In the genomic region with DNA sequence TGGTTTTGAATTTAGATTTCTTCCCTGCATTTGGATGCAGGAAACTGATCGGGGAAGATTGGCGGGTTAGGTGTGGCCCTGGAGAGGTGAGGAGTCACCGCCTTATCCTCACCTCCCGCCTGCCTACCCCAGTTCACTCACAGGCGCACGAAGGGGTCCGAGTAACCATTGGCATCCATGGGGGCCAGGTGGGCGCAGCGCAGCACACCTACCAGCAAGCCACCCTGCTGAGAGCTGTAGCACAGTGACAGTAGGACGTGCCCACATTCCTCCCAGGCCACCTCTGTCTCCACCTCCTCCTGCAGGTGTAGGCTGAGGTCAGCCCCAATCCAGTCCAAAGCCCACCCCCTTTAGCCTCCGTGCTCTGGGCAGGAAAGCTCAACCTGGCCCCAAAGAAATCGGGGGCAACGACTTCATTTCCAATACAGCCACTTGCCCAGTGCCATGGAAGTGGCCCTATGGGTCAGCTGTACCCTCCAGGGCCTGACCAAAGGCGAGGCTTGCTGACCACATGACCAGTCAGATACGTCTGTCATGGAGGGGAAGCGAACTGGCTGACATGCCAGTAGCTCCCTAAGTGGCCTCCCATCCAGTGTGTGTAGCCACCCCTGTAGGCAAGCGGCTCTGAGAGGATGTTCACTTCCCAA, we compare ENCODE assay signal across 9 cellular contexts. TPM values are rescaled to one million over a fixed set of nuclear protein-coding genes. Genes with fewer than 3 reads are reported as not detected.
DNase-seq lines count a peak whose midpoint lies in the region; ATAC-seq, FAIRE-seq and TF ChIP-seq lines count a peak whose summit lies in the region.
"Had no signal": no experiment of that assay in that cellular context is flagged by ENCODE, and none has a peak within 500 bp of the region (broad histone marks: within the 10 kb centered on the region; RNA-seq: fewer than 3 reads in every experiment).

No MANE protein-coding gene starts in this region.

- DNase-seq in HCT116 (ENCODE audit: low read depth, low spot score) (no peak), right atrium auricular region (ENCODE audit: low spot score) (no peak), NCI-H2196 treated with DMSO at 0.1 percent for 48 hours (lab: John Stamatoyannopoulos, UW; ENCODE audit: unreplicated experiment) (no peak), frontal cortex (ENCODE audit: low spot score in 2 of 2) (no peak), urothelium cell line (ENCODE audit: low spot score) (no peak)
- DNase-seq in activated CD4-positive, CD25-positive, alpha-beta regulatory T cell (lab: John Stamatoyannopoulos, UW), result no peak
- DNase-seq: NCI-H774 had no signal

- POLR2A ChIA-PET in HCT116 (lab: Charles Lee), result no interaction called here

- H3K36me3 ChIP-seq in HCT116 (ENCODE audit: control insufficient read depth in 1 of 2, insufficient read depth in 2 of 2, low read length in 2 of 2) (peaks cover 19% of the 10 kb centered on the region in 2 experiments; a peak in 3 of 4 replicates), SU-DHL-6 (ENCODE audit: low read length) (no peaks in the 10 kb centered on the region), right atrium auricular region (peaks cover 46% of the 10 kb centered on the region)

- H3K9me3 ChIP-seq in HCT116 (ENCODE audit: control insufficient read depth in 1 of 2, insufficient read depth in 1 of 2, low read depth in 1 of 2, low read length in 2 of 2) (no peaks in the 10 kb centered on the region), SU-DHL-6 (ENCODE audit: insufficient read depth, low read length) (no peaks in the 10 kb centered on the region), right atrium auricular region (no peaks in the 10 kb centered on the region)

- FAIRE-seq in frontal cortex (lab: Jason Lieb, UNC), result no peak
- FAIRE-seq in urothelium cell line (lab: Jason Lieb, UNC), result no peak

- peaks cover 10% of the 10 kb centered on the region; the same call in 1 of the 2 replicates for H3K79me2 ChIP-seq in HCT116 (ENCODE audit: insufficient read depth, low read length)
- H3K79me2 ChIP-seq in SU-DHL-6 (ENCODE audit: insufficient read depth, low read length), result no peaks in the 10 kb centered on the region

- BruUV-seq in HCT116 (replicated peaks; lab: Mats Ljungman, UMichigan), result no TSS peak

- H3K4me1 ChIP-seq in HCT116 (ENCODE audit: control insufficient read depth in 1 of 2, insufficient read depth in 2 of 2, low read length in 2 of 2) (peaks cover 2 to 13% of the 10 kb centered on the region in 2 experiments; a peak in 2 of 4 replicates), right atrium auricular region (peaks cover 0 to 38% of the 10 kb centered on the region in 2 donors)

- no peak overlapping the region for H2AFZ ChIP-seq in HCT116 (ENCODE audit: low read depth, low read length, poor library complexity, severe bottlenecking)
- H2AFZ ChIP-seq in SU-DHL-6 (ENCODE audit: low read depth, low read length, severe bottlenecking), result peak overlapping the region; percentile 54

- intact Hi-C loops in HCT116 (cut with micrococcal nuclease), result no loop called here

- RAD21 ChIA-PET in HCT116 (lab: Charles Lee; ENCODE audit: low non-redundant PET in 1 of 2, low total read pairs in 2 of 2, uncharacterized antibody in 2 of 2, unreplicated experiment in 2 of 2), result interaction anchor here (0.9 to 1.1 kb wide), 2 partner anchors 41 to 46 kb away, joined by 3 read pairs; no protein-coding TSS in a partner anchor

- H3K4me3 ChIP-seq in HCT116 (replicated peaks in 1 of 2; ENCODE audit: low read depth in 1 of 2, low read length in 2 of 2), result no peak overlapping the region
- H3K4me3 ChIP-seq in SU-DHL-6 (ENCODE audit: insufficient read depth, low read length, poor library complexity, severe bottlenecking), result no peak overlapping the region
- H3K4me3 ChIP-seq in right atrium auricular region, result peak overlapping the region in 1 of 2 donors; percentile 49
- H3K4me3 ChIP-seq in skin epidermis, result peak overlapping the region in 2 of 7 experiments; percentile 24 to 29

- H3K9me2 ChIP-seq in HCT116 (ENCODE audit: insufficient read depth), result no peaks in the 10 kb centered on the region
- no peaks in the 10 kb centered on the region for H3K9me2 ChIP-seq in SU-DHL-6 (replicated peaks; ENCODE audit: insufficient read depth, low read length)

- H3K27me3 ChIP-seq in HCT116 (ENCODE audit: insufficient read depth, low read length) (no peaks in the 10 kb centered on the region), SU-DHL-6 (ENCODE audit: low read length) (no peaks in the 10 kb centered on the region), right atrium auricular region (no peaks in the 10 kb centered on the region)

- TF ChIP-seq CTCF in HCT116 (IDR thresholded peaks at IDR 0.05 in 2 of 3, conservative IDR thresholded peaks at IDR 0.05 in 1 of 3; ENCODE audit: borderline replicate concordance in 1 of 3, insufficient read depth in 1 of 3, low read depth in 2 of 3, low read length in 2 of 3) (no peak), SU-DHL-6 (IDR thresholded peaks at IDR 0.05; ENCODE audit: insufficient read depth, low read length, poor library complexity, severe bottlenecking) (no peak), right atrium auricular region (IDR thresholded peaks at IDR 0.05) (no peak)

- H3K4me2 ChIP-seq in HCT116 (ENCODE audit: low read length) (peak overlapping the region; percentile 48), SU-DHL-6 (ENCODE audit: low read depth, low read length, poor library complexity, severe bottlenecking) (peak overlapping the region; percentile 57)

- TF ChIP-seq RAD21 in HCT116 (IDR thresholded peaks at IDR 0.05; ENCODE audit: low read depth), result no peak

- H3K9ac ChIP-seq in HCT116 (ENCODE audit: low read length) (no peak overlapping the region), SU-DHL-6 (ENCODE audit: low read length) (peak overlapping the region; percentile 57)

- CTCF ChIA-PET in HCT116 (lab: Charles Lee), result interaction anchor here (1.0 to 1.7 kb wide), 9 partner anchors 8 to 178 kb away, joined by 3 to 14 read pairs (median 5); a partner anchor contains a TSS

- TF ChIP-seq POLR2A in HCT116 (IDR thresholded peaks at IDR 0.05; ENCODE audit: borderline replicate concordance, extremely low read depth, insufficient read depth, insufficient read length), result no peak

- peaks cover 5% of the 10 kb centered on the region; the same call in 1 of the 2 replicates for H3F3A ChIP-seq in SU-DHL-6 (ENCODE audit: insufficient read depth)

- ATAC-seq in HCT116, result no peak

- no peak overlapping the region; the same call in 1 of the 2 replicates for H3K27ac ChIP-seq in HCT116 (ENCODE audit: low read depth, low read length)
- H3K27ac ChIP-seq in SU-DHL-6 (ENCODE audit: low read depth, low read length), result peak overlapping the region; percentile 86
- H3K27ac ChIP-seq in right atrium auricular region, result peak overlapping the region; percentile 51 to 72
- peak overlapping the region in 19 of 21 experiments; percentile 37 to 95 (median 80) for H3K27ac ChIP-seq in skin epidermis

- no peaks in the 10 kb centered on the region for H4K20me1 ChIP-seq in HCT116 (ENCODE audit: insufficient read depth)
- no peaks in the 10 kb centered on the region for H4K20me1 ChIP-seq in SU-DHL-6 (ENCODE audit: low read depth, low read length)

TF ChIP-seq in HCT116, 20 proteins besides CTCF, POLR2A, EP300 and RAD21:
- no peak for TF ChIP-seq JUND (IDR thresholded peaks at IDR 0.05)

RNA-seq across cellular contexts. Expression of a gene that starts 6.7 kb away (rescaled TPM):
- total RNA-seq in HCT116 (2021; ENCODE audit: unreplicated experiment), result 242 TPM
- 232 and 287 TPM in 2 replicates for polyA plus RNA-seq in HCT116 (2012)
- total RNA-seq in right atrium auricular region, result 100 to 1,000 TPM; 424 to 522 TPM
- total RNA-seq in frontal cortex, result 182 TPM

RNA-seq across cellular contexts. Expression of a gene that starts 16.3 kb away (rescaled TPM):
- total RNA-seq in HCT116 (2021; ENCODE audit: unreplicated experiment) (18.7 TPM), right atrium auricular region (10 to 100 TPM; 29.8 to 78.6 TPM), frontal cortex (1.2 TPM)
- 18.5 and 19.0 TPM in 2 replicates for polyA plus RNA-seq in HCT116 (2012)

RNA-seq across cellular contexts. Expression of a gene that starts 26.1 kb away (rescaled TPM):
- total RNA-seq in HCT116 (2021; ENCODE audit: unreplicated experiment) (not detected), right atrium auricular region (not detected), frontal cortex (not detected)
- polyA plus RNA-seq in HCT116 (2012), result not detected in 2 replicates

RNA-seq across cellular contexts. Expression of a gene that starts 29.8 kb away (rescaled TPM):
- 893 TPM for total RNA-seq in HCT116 (2021; ENCODE audit: unreplicated experiment)
- polyA plus RNA-seq in HCT116 (2012), result 1,051 and 1,266 TPM in 2 replicates
- total RNA-seq in right atrium auricular region, result 100 to 1,000 TPM; 249 to 944 TPM
- total RNA-seq in frontal cortex, result 206 TPM

RNA-seq across cellular contexts. Expression of a gene that starts 37.1 kb away (rescaled TPM):
- total RNA-seq in HCT116 (2021; ENCODE audit: unreplicated experiment) (0.30 TPM), right atrium auricular region (not detected), frontal cortex (not detected)
- polyA plus RNA-seq in HCT116 (2012), result 0.15 and 0.16 TPM in 2 replicates
